In genomic region chr11:12182650-12183511, GRCh38 we compare ENCODE assay signal across 9 cellular contexts.
DNase-seq lines count a peak whose midpoint lies in the region; ATAC-seq and TF ChIP-seq lines count a peak whose summit lies in the region.
"Had no signal": no experiment of that assay in that cellular context is flagged by ENCODE, and none has a peak within 500 bp of the region (broad histone marks: within the 10 kb centered on the region; RNA-seq: fewer than 3 reads in every experiment).

No MANE protein-coding gene starts in this region.

- no peaks in the 10 kb centered on the region for H3K9me3 Mint-ChIP-seq in T-helper 2 cell treated with Interferon-gamma antibody and Interleukin-4, amounts not matched to agents 5 μg/mL and 100 μg/mL, for 36 hours

- peak overlapping the region; percentile 9 to 35 for H3K4ac ChIP-seq in mesenchymal stem cell (ENCODE audit: low read depth in 1 of 2, low read length in 2 of 2)

- H3K27me3 ChIP-seq in mesenchymal stem cell (ENCODE audit: control insufficient read depth in 1 of 2, insufficient read depth in 1 of 2, low read length in 2 of 2): no peaks in the 10 kb centered on the region

- no peak overlapping the region for H2AFZ ChIP-seq in mesenchymal stem cell (ENCODE audit: low read depth, low read length)

- H3K14ac ChIP-seq in mesenchymal stem cell (ENCODE audit: low read length in 2 of 2): peak overlapping the region in 1 of 2 experiments; percentile 12

- peaks cover 50% of the 10 kb centered on the region for H3K4me1 Mint-ChIP-seq in T-helper 2 cell treated with Interferon-gamma antibody and Interleukin-4, amounts not matched to agents 5 μg/mL and 100 μg/mL, for 36 hours (ENCODE audit: low read depth)

- H3K9ac ChIP-seq in mesenchymal stem cell (ENCODE audit: low read length): peak overlapping the region; percentile 83

- in situ Hi-C loops in KBM-7 (cut with MboI; ENCODE audit: low pct_unique_long_range_greater_than_20kb, low sequenced_read_pairs): no loop called here

- peaks cover 41% of the 10 kb centered on the region for H3K4me1 ChIP-seq in mesenchymal stem cell (ENCODE audit: control insufficient read depth, insufficient read depth, low read depth, low read length)

- peaks cover 8% of the 10 kb centered on the region for H3K36me3 Mint-ChIP-seq in T-helper 2 cell treated with Interferon-gamma antibody and Interleukin-4, amounts not matched to agents 5 μg/mL and 100 μg/mL, for 36 hours (ENCODE audit: low read depth)

- ATAC-seq in GM19467 (IDR thresholded peaks at IDR 0.05; ENCODE audit: unreplicated experiment): no peak

- no peak overlapping the region for H3K4me3 ChIP-seq in cardiac fibroblast (replicated peaks in 1 of 2; ENCODE audit: low read depth in 2 of 2, low read length in 2 of 2)
- no peak overlapping the region for H3K4me3 ChIP-seq in mesenchymal stem cell (ENCODE audit: insufficient read depth in 1 of 2, low read depth in 1 of 2, low read length in 2 of 2)

- H2BK5ac ChIP-seq in mesenchymal stem cell (ENCODE audit: low read depth, low read length, poor library complexity, severe bottlenecking): peak overlapping the region; percentile 83

- H3K4me3 Mint-ChIP-seq in T-helper 2 cell treated with Interferon-gamma antibody and Interleukin-4, amounts not matched to agents 5 μg/mL and 100 μg/mL, for 36 hours: no peak overlapping the region

- peak overlapping the region; percentile 75 to 88 for H2BK12ac ChIP-seq in mesenchymal stem cell (ENCODE audit: low read length in 2 of 2)

- H3K9me3 ChIP-seq in mesenchymal stem cell (ENCODE audit: control insufficient read depth, low read length): no peaks in the 10 kb centered on the region

- DNase-seq in AG09319 (ENCODE audit: extremely low read depth, low read depth): peak; percentile 94
- DNase-seq in KBM-7: peak; percentile 51
- DNase-seq in cardiac fibroblast (ENCODE audit: low read depth in 2 of 2): peak; percentile 97 to 99
- DNase-seq in mesenchymal stem cell: peak; percentile 91
- DNase-seq in T-helper 2 cell treated with Interferon-gamma antibody and Interleukin-4, amounts not matched to agents 5 μg/mL and 100 μg/mL, for 36 hours (ENCODE audit: low spot score): no peak
- DNase-seq in activated CD4-positive, alpha-beta T cell treated with anti-CD3 and anti-CD28 coated beads for 48 hours: no peak
- no peak for DNase-seq in cerebellum (ENCODE audit: low spot score)
- DNase-seq: NCI-H1436 had no signal

- H3K27ac Mint-ChIP-seq in T-helper 2 cell treated with Interferon-gamma antibody and Interleukin-4, amounts not matched to agents 5 μg/mL and 100 μg/mL, for 36 hours: no peak overlapping the region

- no peaks in the 10 kb centered on the region for H3K27me3 Mint-ChIP-seq in T-helper 2 cell treated with Interferon-gamma antibody and Interleukin-4, amounts not matched to agents 5 μg/mL and 100 μg/mL, for 36 hours (ENCODE audit: low read depth)

- no peak overlapping the region for H3K4me2 ChIP-seq in mesenchymal stem cell (ENCODE audit: low read length, poor library complexity, severe bottlenecking)

- peak overlapping the region; percentile 51 for H2BK120ac ChIP-seq in mesenchymal stem cell (ENCODE audit: low read depth, low read length)

- peaks cover 0 to 10% of the 10 kb centered on the region in 2 experiments for H3K36me3 ChIP-seq in mesenchymal stem cell (ENCODE audit: control insufficient read depth in 1 of 2, insufficient read depth in 2 of 2, low read depth in 1 of 2, low read length in 2 of 2)

- H4K91ac ChIP-seq in mesenchymal stem cell (ENCODE audit: low read length): peak overlapping the region; percentile 61

- peak overlapping the region; percentile 34 for H2AK5ac ChIP-seq in mesenchymal stem cell (ENCODE audit: low read length, severe bottlenecking)

- H3K23ac ChIP-seq in mesenchymal stem cell (ENCODE audit: low read length in 2 of 2): no peak overlapping the region

- H4K8ac ChIP-seq in mesenchymal stem cell (ENCODE audit: low read length): peak overlapping the region; percentile 77

- no peak for TF ChIP-seq CTCF in AG09319 (IDR thresholded peaks at IDR 0.05; ENCODE audit: low read depth, low read length)
- TF ChIP-seq CTCF in cardiac fibroblast (IDR thresholded peaks at IDR 0.05; ENCODE audit: low read depth, low read length): no peak

- H3K18ac ChIP-seq in mesenchymal stem cell (ENCODE audit: low read depth in 1 of 2, low read length in 2 of 2): peak overlapping the region; percentile 77 to 82

- WGBS in mesenchymal stem cell: 12% methylated on average over 11 of the region's 12 CpGs

- H2BK15ac ChIP-seq in mesenchymal stem cell (ENCODE audit: low read depth, poor library complexity, severe bottlenecking): no peak overlapping the region

- H3K79me1 ChIP-seq in mesenchymal stem cell (replicated peaks; ENCODE audit: low read length, poor library complexity, severe bottlenecking): peaks cover 22% of the 10 kb centered on the region

- H3K27ac ChIP-seq in mesenchymal stem cell (ENCODE audit: low read length, poor library complexity, severe bottlenecking): peak overlapping the region; percentile 89

Comparison
In these comparisons a context has a peak if more than half of its experiments do, and no peak if none do; other contexts are left out.
1. DNase-seq: peak in AG09319 (single experiment), KBM-7 (single experiment), cardiac fibroblast (2 of 2) and mesenchymal stem cell (single experiment); none in T-helper 2 cell treated with Interferon-gamma antibody and Interleukin-4, amounts not matched to agents 5 μg/mL and 100 μg/mL, for 36 hours (single experiment), activated CD4-positive, alpha-beta T cell treated with anti-CD3 and anti-CD28 coated beads for 48 hours (single experiment) and cerebellum (single experiment).